In genomic region chr22:24379536-24379935, GRCh38 we compare ENCODE assay signal across 18 cellular contexts. TPM values are rescaled to one million over a fixed set of nuclear protein-coding genes. Genes with fewer than 3 reads are reported as not detected.
DNase-seq lines count a peak whose midpoint lies in the region; ATAC-seq and TF ChIP-seq lines count a peak whose summit lies in the region.
"Had no signal": no experiment of that assay in that cellular context is flagged by ENCODE, and none has a peak within 500 bp of the region (broad histone marks: within the 10 kb centered on the region; RNA-seq: fewer than 3 reads in every experiment).

No MANE protein-coding gene starts in this region.

- peak; percentile 56 to 63 for ATAC-seq in natural killer cell treated with Interleukin-12 subunit alpha and Interleukin-12 subunit beta and Interleukin-15 and Interleukin-18, amount 100 ng/mL, for 72 hours
- ATAC-seq in natural killer cell (no peak), HG02970 (IDR thresholded peaks at IDR 0.05; ENCODE audit: low FRiP score, unreplicated experiment) (no peak)
- ATAC-seq in activated naive CD8-positive, alpha-beta T cell treated with anti-CD3 and anti-CD28 coated beads, Interleukin-2, amount 50 U/mL, for 24 hours: peak; percentile 40
- ATAC-seq: K562, left colon had no signal

- no peaks in the 10 kb centered on the region for H3K27me3 Mint-ChIP-seq in natural killer cell treated with Interleukin-12 subunit alpha and Interleukin-12 subunit beta and Interleukin-15 and Interleukin-18, amount 100 ng/mL, for 72 hours
- H3K27me3 Mint-ChIP-seq in natural killer cell (ENCODE audit: low read depth in 2 of 2) (no peaks in the 10 kb centered on the region), type B pancreatic cell (no peaks in the 10 kb centered on the region)
- H3K27me3 Mint-ChIP-seq in activated naive CD8-positive, alpha-beta T cell treated with anti-CD3 and anti-CD28 coated beads, Interleukin-2, amount 50 U/mL, for 24 hours: no peaks in the 10 kb centered on the region

- DNase-seq in natural killer cell treated with Interleukin-12 subunit alpha and Interleukin-12 subunit beta and Interleukin-15 and Interleukin-18, amount 100 ng/mL, for 72 hours (ENCODE audit: low spot score): no peak
- DNase-seq in natural killer cell: no peak
- peak; percentile 13 for DNase-seq in NCI-H69 (lab: John Stamatoyannopoulos, UW)
- no peak for DNase-seq in activated naive CD8-positive, alpha-beta T cell treated with anti-CD3 and anti-CD28 coated beads, Interleukin-2, amount 50 U/mL, for 24 hours
- DNase-seq in type B pancreatic cell (ENCODE audit: extremely low spot score, unreplicated experiment): no peak
- DNase-seq in epidermal melanocyte (ENCODE audit: insufficient read length, low spot score): no peak
- DNase-seq in HEK293T (ENCODE audit: extremely low spot score): no peak
- DNase-seq: activated CD4-positive, CD25-positive, alpha-beta regulatory T cell; activated T-cell treated with anti-CD3 and anti-CD28 coated beads, Interleukin-2, amount 50 U/mL, for 1 hour; AML-193; aorta; esophagus squamous epithelium; hippocampal formation; left colon; Peyer's patch; stimulated activated CD4-positive, alpha-beta T cell treated with anti-CD3 and anti-CD28 coated beads, Interleukin-12 subunit alpha, Interleukin-12 subunit beta, amount 100 ng/mL, for 4 hours had no signal

- CTCF ChIA-PET in HEK293T (lab: Yijun Ruan, JAX): no interaction called here

- intact Hi-C loops in natural killer cell (cut with micrococcal nuclease): no loop called here

- H3K4me3 Mint-ChIP-seq in natural killer cell treated with Interleukin-12 subunit alpha and Interleukin-12 subunit beta and Interleukin-15 and Interleukin-18, amount 100 ng/mL, for 72 hours: peak overlapping the region; percentile 10
- no peak overlapping the region for H3K4me3 Mint-ChIP-seq in natural killer cell
- no peak overlapping the region for H3K4me3 Mint-ChIP-seq in activated naive CD8-positive, alpha-beta T cell treated with anti-CD3 and anti-CD28 coated beads, Interleukin-2, amount 50 U/mL, for 24 hours
- H3K4me3 Mint-ChIP-seq in type B pancreatic cell: peak overlapping the region; percentile 22

- peaks cover 12% of the 10 kb centered on the region for H3K36me3 Mint-ChIP-seq in natural killer cell treated with Interleukin-12 subunit alpha and Interleukin-12 subunit beta and Interleukin-15 and Interleukin-18, amount 100 ng/mL, for 72 hours
- H3K36me3 Mint-ChIP-seq in natural killer cell (peaks cover 7% of the 10 kb centered on the region), type B pancreatic cell (peaks cover 41% of the 10 kb centered on the region)
- peaks cover 36% of the 10 kb centered on the region for H3K36me3 Mint-ChIP-seq in activated naive CD8-positive, alpha-beta T cell treated with anti-CD3 and anti-CD28 coated beads, Interleukin-2, amount 50 U/mL, for 24 hours (ENCODE audit: low read depth)

- peak overlapping the region; percentile 15 to 26 for H3K27ac Mint-ChIP-seq in natural killer cell treated with Interleukin-12 subunit alpha and Interleukin-12 subunit beta and Interleukin-15 and Interleukin-18, amount 100 ng/mL, for 72 hours
- H3K27ac Mint-ChIP-seq in natural killer cell (no peak overlapping the region), type B pancreatic cell (peak overlapping the region; percentile 56)
- no peak overlapping the region for H3K27ac Mint-ChIP-seq in activated naive CD8-positive, alpha-beta T cell treated with anti-CD3 and anti-CD28 coated beads, Interleukin-2, amount 50 U/mL, for 24 hours

- no peaks in the 10 kb centered on the region for H3K9me3 Mint-ChIP-seq in natural killer cell treated with Interleukin-12 subunit alpha and Interleukin-12 subunit beta and Interleukin-15 and Interleukin-18, amount 100 ng/mL, for 72 hours
- H3K9me3 Mint-ChIP-seq in natural killer cell (no peaks in the 10 kb centered on the region), type B pancreatic cell (no peaks in the 10 kb centered on the region)
- no peaks in the 10 kb centered on the region for H3K9me3 Mint-ChIP-seq in activated naive CD8-positive, alpha-beta T cell treated with anti-CD3 and anti-CD28 coated beads, Interleukin-2, amount 50 U/mL, for 24 hours

- H3K4me1 Mint-ChIP-seq in natural killer cell treated with Interleukin-12 subunit alpha and Interleukin-12 subunit beta and Interleukin-15 and Interleukin-18, amount 100 ng/mL, for 72 hours (ENCODE audit: low read depth in 2 of 2): peaks cover 26 to 39% of the 10 kb centered on the region in 2 donors
- H3K4me1 Mint-ChIP-seq in natural killer cell: peaks cover 0 to 5% of the 10 kb centered on the region in 2 donors
- H3K4me1 Mint-ChIP-seq in activated naive CD8-positive, alpha-beta T cell treated with anti-CD3 and anti-CD28 coated beads, Interleukin-2, amount 50 U/mL, for 24 hours: peaks cover 17% of the 10 kb centered on the region
- H3K4me1 Mint-ChIP-seq in type B pancreatic cell (ENCODE audit: unreplicated experiment): peaks cover 10% of the 10 kb centered on the region

- POLR2A ChIA-PET in HEK293T (lab: Yijun Ruan, JAX): interaction anchor here (1.2 kb wide), 1 partner anchor 8 kb away, joined by 3 read pairs; no protein-coding TSS in a partner anchor

- TF ChIP-seq CTCF in natural killer cell (IDR thresholded peaks at IDR 0.05): no peak
- TF ChIP-seq CTCF in type B pancreatic cell (conservative IDR thresholded peaks at IDR 0.05): no peak

TF ChIP-seq in HEK293T, 16 proteins besides CTCF, POLR2A, EP300 and RAD21:
- TF ChIP-seq TARDBP (IDR thresholded peaks at IDR 0.05): no peak
- no peak for TF ChIP-seq FOXM1 (IDR thresholded peaks at IDR 0.05; ENCODE audit: borderline replicate concordance)
- TF ChIP-seq FOXA1 (IDR thresholded peaks at IDR 0.05): no peak
- no peak for TF ChIP-seq ZNF384 (IDR thresholded peaks at IDR 0.05)
- TF ChIP-seq LEF1 (IDR thresholded peaks at IDR 0.05; ENCODE audit: borderline replicate concordance): no peak
- no peak for TF ChIP-seq BHLHE40 (IDR thresholded peaks at IDR 0.05; ENCODE audit: borderline replicate concordance)
- TF ChIP-seq, protein P1, sequence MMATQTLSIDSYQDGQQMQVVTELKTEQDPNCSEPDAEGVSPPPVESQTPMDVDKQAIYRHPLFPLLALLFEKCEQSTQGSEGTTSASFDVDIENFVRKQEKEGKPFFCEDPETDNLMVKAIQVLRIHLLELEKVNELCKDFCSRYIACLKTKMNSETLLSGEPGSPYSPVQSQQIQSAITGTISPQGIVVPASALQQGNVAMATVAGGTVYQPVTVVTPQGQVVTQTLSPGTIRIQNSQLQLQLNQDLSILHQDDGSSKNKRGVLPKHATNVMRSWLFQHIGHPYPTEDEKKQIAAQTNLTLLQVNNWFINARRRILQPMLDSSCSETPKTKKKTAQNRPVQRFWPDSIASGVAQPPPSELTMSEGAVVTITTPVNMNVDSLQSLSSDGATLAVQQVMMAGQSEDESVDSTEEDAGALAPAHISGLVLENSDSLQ (IDR thresholded peaks at IDR 0.05): no peak
- TF ChIP-seq FOXK2 (IDR thresholded peaks at IDR 0.05): no peak
- no peak for TF ChIP-seq ARNT (IDR thresholded peaks at IDR 0.05)
- TF ChIP-seq CTBP1 (IDR thresholded peaks at IDR 0.05; ENCODE audit: borderline replicate concordance): no peak
- TF ChIP-seq SUZ12 (IDR thresholded peaks at IDR 0.05): no peak
- no peak for TF ChIP-seq HDGF (IDR thresholded peaks at IDR 0.05; ENCODE audit: borderline replicate concordance)
- TF ChIP-seq ELF4 (IDR thresholded peaks at IDR 0.05): no peak
- no peak for TF ChIP-seq NFRKB (IDR thresholded peaks at IDR 0.05)
- no peak for TF ChIP-seq SP1 (IDR thresholded peaks at IDR 0.05)

RNA-seq across cellular contexts. Expression of gene ADORA2A, which starts 47.9 kb away (rescaled TPM):
- 10 to 100 TPM; 29.0 to 81.6 TPM for total RNA-seq in natural killer cell treated with Interleukin-12 subunit alpha and Interleukin-12 subunit beta and Interleukin-15 and Interleukin-18, amount 100 ng/mL, for 72 hours
- total RNA-seq in natural killer cell: 10 to 100 TPM; 11.0 to 15.0 (median 11.7) TPM
- total RNA-seq in type B pancreatic cell (ENCODE audit: low replicate concordance): 7.2 and 19.2 TPM in 2 replicates

Comparison
In these comparisons a context has a peak if more than half of its experiments do, and no peak if none do; other contexts are left out.
1. ATAC-seq: peak in natural killer cell treated with Interleukin-12 subunit alpha and Interleukin-12 subunit beta and Interleukin-15 and Interleukin-18, amount 100 ng/mL, for 72 hours (2 of 2) and activated naive CD8-positive, alpha-beta T cell treated with anti-CD3 and anti-CD28 coated beads, Interleukin-2, amount 50 U/mL, for 24 hours (single experiment); none in natural killer cell (0 of 3) and HG02970 (single experiment).
2. H3K27ac Mint-ChIP-seq: peak in natural killer cell treated with Interleukin-12 subunit alpha and Interleukin-12 subunit beta and Interleukin-15 and Interleukin-18, amount 100 ng/mL, for 72 hours (2 of 2) and type B pancreatic cell (single experiment); none in natural killer cell (0 of 2) and activated naive CD8-positive, alpha-beta T cell treated with anti-CD3 and anti-CD28 coated beads, Interleukin-2, amount 50 U/mL, for 24 hours (single experiment).
3. H3K4me3 Mint-ChIP-seq: peak in natural killer cell treated with Interleukin-12 subunit alpha and Interleukin-12 subunit beta and Interleukin-15 and Interleukin-18, amount 100 ng/mL, for 72 hours (single experiment) and type B pancreatic cell (single experiment); none in natural killer cell (single experiment) and activated naive CD8-positive, alpha-beta T cell treated with anti-CD3 and anti-CD28 coated beads, Interleukin-2, amount 50 U/mL, for 24 hours (single experiment).